Comparison of ENCODE assay signal across 9 cellular contexts in genomic region chr17:68184816-68185436, GRCh38.
DNase-seq lines count a peak whose midpoint lies in the region; ATAC-seq and TF ChIP-seq lines count a peak whose summit lies in the region.
"Had no signal": no experiment of that assay in that cellular context is flagged by ENCODE, and none has a peak within 500 bp of the region (broad histone marks: within the 10 kb centered on the region; RNA-seq: fewer than 3 reads in every experiment).

No MANE protein-coding gene starts in this region.

- H3K27me3 ChIP-seq in dorsolateral prefrontal cortex (no peaks in the 10 kb centered on the region), hepatocyte (no peaks in the 10 kb centered on the region)

- no peaks in the 10 kb centered on the region for H3K4me1 ChIP-seq in hepatocyte (ENCODE audit: insufficient read depth)

- no peaks in the 10 kb centered on the region for H3K9me3 ChIP-seq in hepatocyte (ENCODE audit: low read depth)

- no peaks in the 10 kb centered on the region for H3K36me3 Mint-ChIP-seq in naive thymus-derived CD8-positive, alpha-beta T cell
- H3K36me3 Mint-ChIP-seq in CD14-positive monocyte, result no peaks in the 10 kb centered on the region

- 87% methylated on average over 4 of the region's 4 CpGs for WGBS in hepatocyte (ENCODE audit: low lambda C conversion rate, missing lambda C conversion rate)

- no peaks in the 10 kb centered on the region for H3K9me3 Mint-ChIP-seq in naive thymus-derived CD8-positive, alpha-beta T cell
- H3K9me3 Mint-ChIP-seq in CD14-positive monocyte, result peaks cover 0 to 8% (median 5%) of the 10 kb centered on the region in 7 donors

- H3K27ac ChIP-seq in dorsolateral prefrontal cortex, result no peak overlapping the region
- no peak overlapping the region for H3K27ac ChIP-seq in hepatocyte
- H3K27ac ChIP-seq: HL-60 had no signal

- no peak for TF ChIP-seq CTCF in dorsolateral prefrontal cortex (IDR thresholded peaks at IDR 0.05 in 54 of 56, conservative IDR thresholded peaks at IDR 0.05 in 2 of 56; ENCODE audit: low read depth in 1 of 56, partially characterized antibody in 56 of 56)
- no peak for TF ChIP-seq CTCF in CD14-positive monocyte (IDR thresholded peaks at IDR 0.05)
- TF ChIP-seq CTCF in hepatocyte (IDR thresholded peaks at IDR 0.05; ENCODE audit: poor library complexity), result no peak

- intact Hi-C loops in dorsolateral prefrontal cortex (cut with DNase I), result no loop called here
- intact Hi-C loops in CD14-positive monocyte (cut with micrococcal nuclease), result no loop called here

- no peak overlapping the region for H3K4me2 ChIP-seq in hepatocyte

- no peaks in the 10 kb centered on the region for H3K36me3 ChIP-seq in hepatocyte (replicated peaks; ENCODE audit: insufficient read depth, low read depth)

- H2AFZ ChIP-seq in hepatocyte, result no peak overlapping the region

- peaks cover 19 to 71% (median 52%) of the 10 kb centered on the region in 4 donors for H3K4me1 Mint-ChIP-seq in naive thymus-derived CD8-positive, alpha-beta T cell
- peaks cover 8% of the 10 kb centered on the region for H3K4me1 Mint-ChIP-seq in CD14-positive monocyte

- peak overlapping the region; percentile 45 to 94 (median 64) for H3K4me3 Mint-ChIP-seq in naive thymus-derived CD8-positive, alpha-beta T cell
- no peak overlapping the region for H3K4me3 Mint-ChIP-seq in CD14-positive monocyte

- H4K20me1 ChIP-seq in hepatocyte (ENCODE audit: insufficient read depth, poor library complexity, severe bottlenecking), result no peaks in the 10 kb centered on the region

- no peaks in the 10 kb centered on the region for H3K79me2 ChIP-seq in hepatocyte

- peak overlapping the region; percentile 57 to 94 (median 86) for H3K27ac Mint-ChIP-seq in naive thymus-derived CD8-positive, alpha-beta T cell
- peak overlapping the region in 1 of 7 donors; percentile 10 for H3K27ac Mint-ChIP-seq in CD14-positive monocyte

- peak; percentile 55 for ATAC-seq in GM19035 (IDR thresholded peaks at IDR 0.05; ENCODE audit: unreplicated experiment)
- peak; percentile 49 for ATAC-seq in HG02981 (IDR thresholded peaks at IDR 0.05; ENCODE audit: unreplicated experiment)
- ATAC-seq in naive thymus-derived CD8-positive, alpha-beta T cell, result peak; percentile 76 to 79

- peak; percentile 69 for DNase-seq in activated CD4-positive, alpha-beta T cell treated with anti-CD3 and anti-CD28 coated beads for 48 hours
- peak in 5 of 10 donors; percentile 41 to 63 (median 58) for DNase-seq in naive thymus-derived CD8-positive, alpha-beta T cell
- DNase-seq in HuH-7 (ENCODE audit: low spot score) (no peak), dorsolateral prefrontal cortex (no peak), CD14-positive monocyte (ENCODE audit: low spot score) (no peak), hepatocyte (ENCODE audit: low spot score) (no peak)

- H3K9me2 ChIP-seq in hepatocyte (replicated peaks; ENCODE audit: insufficient read depth), result no peaks in the 10 kb centered on the region

- no peaks in the 10 kb centered on the region for H3K27me3 Mint-ChIP-seq in naive thymus-derived CD8-positive, alpha-beta T cell
- H3K27me3 Mint-ChIP-seq in CD14-positive monocyte (ENCODE audit: low read depth in 3 of 3), result peaks cover 2 to 6% (median 4%) of the 10 kb centered on the region in 3 donors

- H3K4me3 ChIP-seq in dorsolateral prefrontal cortex, result no peak overlapping the region
- no peak overlapping the region for H3K4me3 ChIP-seq in hepatocyte

- POLR2A ChIA-PET in naive thymus-derived CD8-positive, alpha-beta T cell (lab: Charles Lee), result interaction anchor here (1.9 to 8.3 kb wide), 3 partner anchors 17 to 106 kb away, joined by 15 to 224 read pairs (median 19); partner anchors contain the start of genes AMZ2, ARSG and SLC16A6

Comparison
In these comparisons a context has a peak if more than half of its experiments do, and no peak if none do; other contexts are left out.
1. H3K4me3 Mint-ChIP-seq: peak in naive thymus-derived CD8-positive, alpha-beta T cell (10 of 10); none in CD14-positive monocyte (0 of 2).
2. Peak in every context shown above with its lines, with median percentiles within 50 percentile points of each other: ATAC-seq.